In the genomic region with DNA sequence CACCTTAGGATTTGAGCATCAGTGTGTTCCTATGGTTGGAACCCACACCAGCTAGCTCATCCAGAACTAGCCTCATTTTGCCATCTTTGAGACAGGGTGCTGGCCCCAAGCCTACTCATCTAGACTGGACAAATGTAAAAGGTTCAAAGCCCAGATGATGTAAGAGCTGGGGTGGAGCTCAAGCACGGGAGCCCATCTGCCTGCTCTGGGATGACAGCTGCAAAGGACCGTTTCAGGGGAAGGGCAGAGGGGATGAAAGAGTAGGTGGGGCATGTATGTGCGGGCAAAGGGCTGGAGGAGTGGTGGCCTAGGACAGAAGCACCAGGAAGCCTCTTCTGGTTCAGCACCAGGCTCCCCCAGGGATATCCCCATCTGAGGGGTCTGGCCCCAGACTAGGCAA, we compare ENCODE assay signal across 1 cellular context.
TF ChIP-seq lines count a peak whose summit lies in the region.

No MANE protein-coding gene starts in this region.

TF ChIP-seq in HepG2, 621 proteins besides CTCF, POLR2A, EP300 and RAD21 (continued from another document and continues in another):
- TF ChIP-seq, protein P1, sequence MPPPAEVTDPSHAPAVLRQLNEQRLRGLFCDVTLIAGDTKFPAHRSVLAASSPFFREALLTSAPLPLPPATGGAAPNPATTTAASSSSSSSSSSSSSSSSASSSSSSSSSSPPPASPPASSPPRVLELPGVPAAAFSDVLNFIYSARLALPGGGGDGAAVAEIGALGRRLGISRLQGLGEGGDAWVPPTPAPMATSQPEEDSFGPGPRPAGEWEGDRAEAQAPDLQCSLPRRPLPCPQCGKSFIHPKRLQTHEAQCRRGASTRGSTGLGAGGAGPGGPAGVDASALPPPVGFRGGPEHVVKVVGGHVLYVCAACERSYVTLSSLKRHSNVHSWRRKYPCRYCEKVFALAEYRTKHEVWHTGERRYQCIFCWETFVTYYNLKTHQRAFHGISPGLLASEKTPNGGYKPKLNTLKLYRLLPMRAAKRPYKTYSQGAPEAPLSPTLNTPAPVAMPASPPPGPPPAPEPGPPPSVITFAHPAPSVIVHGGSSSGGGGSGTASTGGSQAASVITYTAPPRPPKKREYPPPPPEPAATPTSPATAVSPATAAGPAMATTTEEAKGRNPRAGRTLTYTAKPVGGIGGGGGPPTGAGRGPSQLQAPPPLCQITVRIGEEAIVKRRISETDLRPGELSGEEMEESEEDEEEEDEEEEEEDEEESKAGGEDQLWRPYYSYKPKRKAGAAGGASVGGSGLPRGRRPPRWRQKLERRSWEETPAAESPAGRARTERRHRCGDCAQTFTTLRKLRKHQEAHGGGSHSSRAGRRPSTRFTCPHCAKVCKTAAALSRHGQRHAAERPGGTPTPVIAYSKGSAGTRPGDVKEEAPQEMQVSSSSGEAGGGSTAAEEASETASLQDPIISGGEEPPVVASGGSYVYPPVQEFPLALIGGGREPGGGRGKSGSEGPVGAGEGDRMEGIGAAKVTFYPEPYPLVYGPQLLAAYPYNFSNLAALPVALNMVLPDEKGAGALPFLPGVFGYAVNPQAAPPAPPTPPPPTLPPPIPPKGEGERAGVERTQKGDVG (CRISPR knock-in tag; IDR thresholded peaks at IDR 0.05; ENCODE audit: borderline replicate concordance) = peak; percentile 75; the same call in 1 of the 2 replicates
- TF ChIP-seq ZNF660 (CRISPR knock-in tag; IDR thresholded peaks at IDR 0.05; ENCODE audit: borderline replicate concordance, low read depth) = no peak
- no peak for TF ChIP-seq SOX13 (IDR thresholded peaks at IDR 0.05)
- peak in 1 of 2 experiments; percentile 25; a peak in 1 of 4 replicates for TF ChIP-seq SOX13 (CRISPR knock-in tag; conservative IDR thresholded peaks at IDR 0.05 in 1 of 2, IDR thresholded peaks at IDR 0.05 in 1 of 2)
- TF ChIP-seq SP5 (CRISPR knock-in tag; IDR thresholded peaks at IDR 0.05; ENCODE audit: borderline replicate concordance, low read depth) = 0 out of 2 replicates have a peak, but pooled peaks have one; percentile 34
- no peak for TF ChIP-seq ZBTB20 (CRISPR knock-in tag; IDR thresholded peaks at IDR 0.05; ENCODE audit: borderline replicate concordance, low read depth)
- TF ChIP-seq ZGPAT (CRISPR knock-in tag; IDR thresholded peaks at IDR 0.05) = no peak
- TF ChIP-seq SAP130 (CRISPR knock-in tag; IDR thresholded peaks at IDR 0.05; ENCODE audit: low read depth) = peak; percentile 77
- peak; percentile 51; the same call in 1 of the 2 replicates for TF ChIP-seq PAXIP1 (CRISPR knock-in tag; conservative IDR thresholded peaks at IDR 0.05)
- TF ChIP-seq FOXA3 (CRISPR knock-in tag; IDR thresholded peaks at IDR 0.05) = peak; percentile 28; the same call in 1 of the 2 replicates
- peak; percentile 28; the same call in 1 of the 2 replicates for TF ChIP-seq THAP9 (CRISPR knock-in tag; IDR thresholded peaks at IDR 0.05; ENCODE audit: borderline replicate concordance)
- no peak for TF ChIP-seq CSRNP2 (CRISPR knock-in tag; conservative IDR thresholded peaks at IDR 0.05; ENCODE audit: low read depth)
- TF ChIP-seq ZNF101 (CRISPR knock-in tag; IDR thresholded peaks at IDR 0.05; ENCODE audit: borderline replicate concordance, low read depth) = no peak
- no peak for TF ChIP-seq KAT2B (IDR thresholded peaks at IDR 0.05; ENCODE audit: borderline replicate concordance, low read depth, low read length)
- TF ChIP-seq ZNF644 (CRISPR knock-in tag; IDR thresholded peaks at IDR 0.05; ENCODE audit: low read depth) = peak; percentile 82
- TF ChIP-seq ZFP90 (CRISPR knock-in tag; IDR thresholded peaks at IDR 0.05; ENCODE audit: borderline replicate concordance) = 0 out of 2 replicates have a peak, but pooled peaks have one; percentile 22
- TF ChIP-seq ATF2 (CRISPR knock-in tag; IDR thresholded peaks at IDR 0.05) = peak; percentile 44; the same call in 1 of the 2 replicates
- TF ChIP-seq ZNF326 (CRISPR knock-in tag; IDR thresholded peaks at IDR 0.05; ENCODE audit: borderline replicate concordance) = no peak
- no peak for TF ChIP-seq GTF3A (CRISPR knock-in tag; conservative IDR thresholded peaks at IDR 0.05)
- TF ChIP-seq, protein P2, sequence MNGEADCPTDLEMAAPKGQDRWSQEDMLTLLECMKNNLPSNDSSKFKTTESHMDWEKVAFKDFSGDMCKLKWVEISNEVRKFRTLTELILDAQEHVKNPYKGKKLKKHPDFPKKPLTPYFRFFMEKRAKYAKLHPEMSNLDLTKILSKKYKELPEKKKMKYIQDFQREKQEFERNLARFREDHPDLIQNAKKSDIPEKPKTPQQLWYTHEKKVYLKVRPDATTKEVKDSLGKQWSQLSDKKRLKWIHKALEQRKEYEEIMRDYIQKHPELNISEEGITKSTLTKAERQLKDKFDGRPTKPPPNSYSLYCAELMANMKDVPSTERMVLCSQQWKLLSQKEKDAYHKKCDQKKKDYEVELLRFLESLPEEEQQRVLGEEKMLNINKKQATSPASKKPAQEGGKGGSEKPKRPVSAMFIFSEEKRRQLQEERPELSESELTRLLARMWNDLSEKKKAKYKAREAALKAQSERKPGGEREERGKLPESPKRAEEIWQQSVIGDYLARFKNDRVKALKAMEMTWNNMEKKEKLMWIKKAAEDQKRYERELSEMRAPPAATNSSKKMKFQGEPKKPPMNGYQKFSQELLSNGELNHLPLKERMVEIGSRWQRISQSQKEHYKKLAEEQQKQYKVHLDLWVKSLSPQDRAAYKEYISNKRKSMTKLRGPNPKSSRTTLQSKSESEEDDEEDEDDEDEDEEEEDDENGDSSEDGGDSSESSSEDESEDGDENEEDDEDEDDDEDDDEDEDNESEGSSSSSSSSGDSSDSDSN (CRISPR knock-in tag; IDR thresholded peaks at IDR 0.05) = 0 out of 2 replicates have a peak, but pooled peaks have one; percentile 23
- TF ChIP-seq ZNF768 (CRISPR knock-in tag; IDR thresholded peaks at IDR 0.05) = no peak
- 0 out of 2 replicates have a peak, but pooled peaks have one; percentile 12 for TF ChIP-seq HMG20B (CRISPR knock-in tag; conservative IDR thresholded peaks at IDR 0.05)
- TF ChIP-seq ZNF616 (CRISPR knock-in tag; IDR thresholded peaks at IDR 0.05; ENCODE audit: low read depth) = no peak
- 0 out of 2 replicates have a peak, but pooled peaks have one; percentile 64 for TF ChIP-seq ZNF512 (CRISPR knock-in tag; IDR thresholded peaks at IDR 0.05)
- peak; percentile 32; the same call in 1 of the 2 replicates for TF ChIP-seq PHF21A (CRISPR knock-in tag; IDR thresholded peaks at IDR 0.05)
- 0 out of 2 replicates have a peak, but pooled peaks have one; percentile 48 for TF ChIP-seq FOSL2 (CRISPR knock-in tag; IDR thresholded peaks at IDR 0.05)
- TF ChIP-seq CEBPB (IDR thresholded peaks at IDR 0.05; ENCODE audit: borderline replicate concordance, low read depth, low read length) = peak; percentile 72; the same call in 1 of the 2 replicates
- TF ChIP-seq SP1 (IDR thresholded peaks at IDR 0.05) = no peak
- no peak for TF ChIP-seq SP1 (CRISPR knock-in tag; IDR thresholded peaks at IDR 0.05)
